Comparison of ENCODE assay signal across 1 cellular context in genomic region chr1:172540635-172541034, GRCh38.
TF ChIP-seq lines count a peak whose summit lies in the region.

No MANE protein-coding gene starts in this region.

TF ChIP-seq in K562, 482 proteins besides CTCF, POLR2A, EP300 and RAD21 (continued from another document):
- TF ChIP-seq PBX2 (CRISPR knock-in tag; IDR thresholded peaks at IDR 0.05; ENCODE audit: low read depth), result no peak
- peak; percentile 57; the same call in 1 of the 2 replicates for TF ChIP-seq PBX2 (tag; conservative IDR thresholded peaks at IDR 0.05; ENCODE audit: low read depth)
- TF ChIP-seq ATF3 (IDR thresholded peaks at IDR 0.05), result no peak
- no peak for TF ChIP-seq ATF3 (CRISPR knock-in tag; conservative IDR thresholded peaks at IDR 0.05)
- no peak for TF ChIP-seq STAG1 (CRISPR knock-in tag; IDR thresholded peaks at IDR 0.05; ENCODE audit: borderline replicate concordance)
TF ChIP-seq in K562: peak in this region for 4.
